ENCODE assay signal across 8 cellular contexts in genomic region chr11:64239662-64240466, GRCh38. TPM values are rescaled to one million over a fixed set of nuclear protein-coding genes. Genes with fewer than 3 reads are reported as not detected.
DNase-seq lines count a peak whose midpoint lies in the region; ATAC-seq and TF ChIP-seq lines count a peak whose summit lies in the region.

No MANE protein-coding gene starts in this region.

- intact Hi-C loops in left ventricle myocardium superior (cut with micrococcal nuclease), result no loop called here

- peak overlapping the region; percentile 98 for H3K27ac Mint-ChIP-seq in T-helper 17 cell

- H3K4me3 ChIP-seq in H7 (ENCODE audit: insufficient read depth, low read depth, low read length) (peak overlapping the region; percentile 94), smooth muscle cell (peak overlapping the region; percentile 89)

- peak overlapping the region; percentile 83 for H3K4me2 ChIP-seq in smooth muscle cell

- H3K4me1 Mint-ChIP-seq in T-helper 17 cell, result peaks cover 29% of the 10 kb centered on the region

- no peaks in the 10 kb centered on the region for H3K27me3 Mint-ChIP-seq in T-helper 17 cell

- H2AFZ ChIP-seq in smooth muscle cell (ENCODE audit: low read depth), result no peak overlapping the region

- H3K4me3 Mint-ChIP-seq in T-helper 17 cell, result peak overlapping the region; percentile 95

- DNase-seq in H7, result no peak
- DNase-seq in T-helper 17 cell, result no peak
- peak; percentile 25 for DNase-seq in left ventricle myocardium superior
- no peak for DNase-seq in smooth muscle cell (lab: John Stamatoyannopoulos, UW; ENCODE audit: unreplicated experiment)
- no peak for DNase-seq in omental fat pad (ENCODE audit: low spot score)
- DNase-seq in left lobe of liver (ENCODE audit: low spot score), result no peak

- H3K36me3 ChIP-seq in H7 (replicated peaks; ENCODE audit: control insufficient read depth, insufficient read depth, low read length) (peaks cover 18% of the 10 kb centered on the region), smooth muscle cell (ENCODE audit: low read depth) (no peaks in the 10 kb centered on the region)

- peaks cover 4% of the 10 kb centered on the region for H3K79me2 ChIP-seq in smooth muscle cell (ENCODE audit: low read depth)

- H3K4me1 ChIP-seq in smooth muscle cell (ENCODE audit: low read depth), result peaks cover 10% of the 10 kb centered on the region

- H3F3A ChIP-seq in smooth muscle cell (ENCODE audit: low read depth), result peaks cover 17% of the 10 kb centered on the region

- peak overlapping the region; percentile 90 for H3K9ac ChIP-seq in smooth muscle cell (ENCODE audit: low read depth)

- no peak for ATAC-seq in T-helper 17 cell
- no peak for ATAC-seq in left ventricle myocardium superior
- ATAC-seq in GM21367 (IDR thresholded peaks at IDR 0.05; ENCODE audit: unreplicated experiment), result no peak
- no peak for ATAC-seq in omental fat pad (ENCODE audit: low FRiP score)
- ATAC-seq in left lobe of liver, result no peak

- peaks cover 26% of the 10 kb centered on the region for H4K20me1 ChIP-seq in smooth muscle cell (ENCODE audit: low read depth)

- 78% methylated on average over 10 of the region's 12 CpGs for WGBS in smooth muscle cell (ENCODE audit: low lambda C conversion rate)

- TF ChIP-seq CTCF in C4-2B (conservative IDR thresholded peaks at IDR 0.05) (no peak), smooth muscle cell (IDR thresholded peaks at IDR 0.05; ENCODE audit: borderline replicate concordance, insufficient read depth, poor library complexity, severe bottlenecking) (no peak), omental fat pad (IDR thresholded peaks at IDR 0.05) (no peak)

- H3K27me3 ChIP-seq in H7 (ENCODE audit: control insufficient read depth, insufficient read depth, low read length), result no peaks in the 10 kb centered on the region; the same call in 1 of the 2 replicates
- H3K27me3 ChIP-seq in smooth muscle cell (ENCODE audit: low read depth), result no peaks in the 10 kb centered on the region

- H3K36me3 Mint-ChIP-seq in T-helper 17 cell (ENCODE audit: low read depth), result peaks cover 2% of the 10 kb centered on the region

- H3K27ac ChIP-seq in C4-2B (peak overlapping the region; percentile 86), smooth muscle cell (ENCODE audit: low read depth) (peak overlapping the region; percentile 93)

- H3K9me3 ChIP-seq in T-helper 17 cell (ENCODE audit: control insufficient read depth, low read length, poor library complexity, severe bottlenecking) (no peaks in the 10 kb centered on the region), smooth muscle cell (replicated peaks; ENCODE audit: low read depth) (no peaks in the 10 kb centered on the region)

RNA-seq across cellular contexts. Expression of gene FKBP2, which starts 1.0 kb away (rescaled TPM):
- 62.0 and 63.8 TPM in 2 replicates for total RNA-seq in H7 (2014; rRNA removed; shearing (Covaris generic))
- total RNA-seq in T-helper 17 cell, result 10 to 100 TPM; 27.4 to 29.1 TPM
- total RNA-seq in left ventricle myocardium superior, result 50.0 TPM
- 31.0 and 51.3 TPM in 2 replicates for total RNA-seq in smooth muscle cell
- polyA plus RNA-seq in smooth muscle cell, result 231 and 246 TPM in 2 replicates
- 10 to 100 TPM; 41.8 to 78.5 (median 49.5) TPM for total RNA-seq in omental fat pad
- 82.6 TPM for total RNA-seq in left lobe of liver

RNA-seq across cellular contexts. Expression of gene VEGFB, which starts 5.5 kb away (rescaled TPM):
- 17.6 and 22.4 TPM in 2 replicates for total RNA-seq in H7 (2014; rRNA removed; shearing (Covaris generic))
- total RNA-seq in T-helper 17 cell, result 10 to 100 TPM; 44.9 to 48.3 TPM
- total RNA-seq in left ventricle myocardium superior, result 305 TPM
- total RNA-seq in smooth muscle cell, result 20.0 and 27.9 TPM in 2 replicates
- polyA plus RNA-seq in smooth muscle cell, result 94.4 and 96.5 TPM in 2 replicates
- total RNA-seq in omental fat pad, result 100 to 1,000 TPM in 3 of 4 donors, 10 to 100 TPM in 1; 89.2 to 172 (median 149) TPM
- 20.8 TPM for total RNA-seq in left lobe of liver

RNA-seq across cellular contexts. Expression of gene PPP1R14B, which starts 6.9 kb away (rescaled TPM):
- 461 and 540 TPM in 2 replicates for total RNA-seq in H7 (2014; rRNA removed; shearing (Covaris generic))
- 10 to 100 TPM; 38.7 to 48.2 TPM for total RNA-seq in T-helper 17 cell
- total RNA-seq in left ventricle myocardium superior, result 132 TPM
- total RNA-seq in smooth muscle cell, result 213 and 242 TPM in 2 replicates
- 530 and 589 TPM in 2 replicates for polyA plus RNA-seq in smooth muscle cell
- total RNA-seq in omental fat pad, result 100 to 1,000 TPM in 1 of 4 donors, 10 to 100 TPM in 3; 95.0 to 140 (median 97.9) TPM
- total RNA-seq in left lobe of liver, result 50.1 TPM

RNA-seq across cellular contexts. Expression of gene DNAJC4, which starts 9.5 kb away (rescaled TPM):
- total RNA-seq in H7 (2014; rRNA removed; shearing (Covaris generic)), result 12.0 and 18.0 TPM in 2 replicates
- 10 to 100 TPM; 29.0 to 35.0 TPM for total RNA-seq in T-helper 17 cell
- 59.1 TPM for total RNA-seq in left ventricle myocardium superior
- total RNA-seq in smooth muscle cell, result 14.5 and 14.7 TPM in 2 replicates
- polyA plus RNA-seq in smooth muscle cell, result 76.7 and 78.5 TPM in 2 replicates
- total RNA-seq in omental fat pad, result 10 to 100 TPM; 19.2 to 25.8 (median 21.6) TPM
- 28.2 TPM for total RNA-seq in left lobe of liver

RNA-seq across cellular contexts. Expression of gene PLCB3, which starts 11.5 kb away (rescaled TPM):
- 70.0 and 87.0 TPM in 2 replicates for total RNA-seq in H7 (2014; rRNA removed; shearing (Covaris generic))
- total RNA-seq in T-helper 17 cell (1 to 10 TPM; 5.9 TPM), left ventricle myocardium superior (12.0 TPM), smooth muscle cell (15.0 and 17.1 TPM in 2 replicates), omental fat pad (10 to 100 TPM; 14.7 to 26.5 (median 19.7) TPM), left lobe of liver (6.8 TPM)
- polyA plus RNA-seq in smooth muscle cell, result 14.8 and 15.6 TPM in 2 replicates
